8 cellular contexts compared by ENCODE assay signal in genomic region chr4:6199344-6199921, GRCh38. TPM values are rescaled to one million over a fixed set of nuclear protein-coding genes. Genes with fewer than 3 reads are reported as not detected.
A peak's percentile ranks its signal among the peaks of the same experiment; 100 is the strongest.
DNase-seq lines count a peak whose midpoint lies in the region; ATAC-seq and TF ChIP-seq lines count a peak whose summit lies in the region.

No MANE protein-coding gene starts in this region.

- intact Hi-C loops in colonic mucosa (cut with DNase I), result no loop called here

- H3K27me3 Mint-ChIP-seq in naive B cell, result peaks cover 48 to 73% (median 61%) of the 10 kb centered on the region in 3 donors

- peak overlapping the region in 7 of 8 donors; percentile 21 to 77 (median 72) for H3K4me3 Mint-ChIP-seq in naive B cell

- ATAC-seq in naive B cell (ENCODE audit: low read depth in 2 of 2) (no peak), HG02870 (IDR thresholded peaks at IDR 0.05; ENCODE audit: unreplicated experiment) (no peak), HG02571 (IDR thresholded peaks at IDR 0.05; ENCODE audit: unreplicated experiment) (no peak)

- H3K9me3 ChIP-seq in colonic mucosa, result no peaks in the 10 kb centered on the region

- peaks cover 18% of the 10 kb centered on the region for H3K27me3 ChIP-seq in colonic mucosa

- peaks cover 5 to 22% (median 12%) of the 10 kb centered on the region in 7 donors for H3K9me3 Mint-ChIP-seq in naive B cell

- H3K36me3 ChIP-seq in colonic mucosa, result no peaks in the 10 kb centered on the region

- no peak overlapping the region for H3K9ac ChIP-seq in colonic mucosa (ENCODE audit: low read depth in 2 of 2, low read length in 2 of 2)

- peaks cover 0 to 29% of the 10 kb centered on the region in 2 donors for H3K36me3 Mint-ChIP-seq in naive B cell

- no peak overlapping the region for H3K4me3 ChIP-seq in colonic mucosa

- H3K27ac ChIP-seq in colonic mucosa, result no peak overlapping the region

- DNase-seq in stimulated activated naive CD4-positive, alpha-beta T cell treated with Interleukin-2 at 50 U/mL for 16 hours (lab: John Stamatoyannopoulos, UW), result peak; percentile 54
- no peak for DNase-seq in stimulated activated naive CD4-positive, alpha-beta T cell (lab: John Stamatoyannopoulos, UW)
- DNase-seq in activated effector memory CD4-positive, alpha-beta T cell treated with anti-CD3 and anti-CD28 coated beads, Interleukin-2, amount 50 U/mL, for 16 hours, result peak; percentile 80
- DNase-seq in naive B cell (no peak), colonic mucosa (no peak)
- DNase-seq in effector CD8-positive, alpha-beta T cell (lab: John Stamatoyannopoulos, UW), result no peak

- no peak overlapping the region for H3K27ac Mint-ChIP-seq in naive B cell

- peaks cover 17 to 23% (median 19%) of the 10 kb centered on the region in 3 donors for H3K4me1 Mint-ChIP-seq in naive B cell

- TF ChIP-seq CTCF in colonic mucosa (IDR thresholded peaks at IDR 0.05), result no peak

- H3K4me1 ChIP-seq in colonic mucosa, result peaks cover 3% of the 10 kb centered on the region

RNA-seq across cellular contexts. Expression of gene JAKMIP1, which starts 0.9 kb away (rescaled TPM):
- not detected for polyA plus RNA-seq in naive B cell (ENCODE audit: low read depth in 6 of 6)
- total RNA-seq in colonic mucosa, result under 1 TPM; 0.19 to 0.42 TPM

Comparison
In these comparisons a context has a peak if more than half of its experiments do, and no peak if none do; other contexts are left out.
1. DNase-seq: peak in stimulated activated naive CD4-positive, alpha-beta T cell treated with Interleukin-2 at 50 U/mL for 16 hours (single experiment) and activated effector memory CD4-positive, alpha-beta T cell treated with anti-CD3 and anti-CD28 coated beads, Interleukin-2, amount 50 U/mL, for 16 hours (single experiment); none in stimulated activated naive CD4-positive, alpha-beta T cell (0 of 6), naive B cell (single experiment), effector CD8-positive, alpha-beta T cell (single experiment) and colonic mucosa (single experiment).